29 cellular contexts compared by ENCODE assay signal in the genomic region with DNA sequence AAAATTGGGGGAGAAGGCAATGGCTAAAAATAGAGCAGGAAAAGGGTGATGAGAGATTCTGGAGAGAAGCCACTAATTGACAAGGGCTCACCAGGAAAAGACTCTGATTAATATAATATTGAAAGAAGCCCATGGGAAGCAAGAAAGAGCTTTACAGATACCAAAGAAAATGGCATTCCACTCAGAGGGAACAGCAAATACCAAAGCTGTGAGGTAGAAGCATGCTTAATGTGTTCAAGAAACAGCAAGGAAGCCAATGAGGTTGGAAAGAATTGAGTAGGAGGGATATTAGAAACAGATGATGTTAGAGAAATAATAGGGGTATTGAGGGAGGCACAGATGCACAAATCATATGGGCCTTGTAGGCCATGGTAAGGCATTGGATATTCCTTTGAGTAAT.
"Had no signal": no experiment of that assay in that cellular context is flagged by ENCODE, and none has a peak within 500 bp of the region (broad histone marks: within the 10 kb centered on the region; RNA-seq: fewer than 3 reads in every experiment).

No MANE protein-coding gene starts in this region.

- H3K27me3 ChIP-seq: colonic mucosa, esophagus squamous epithelium, foreskin keratinocyte, gastroesophageal sphincter, heart left ventricle, hepatocyte, left lung had no signal

- ATAC-seq: effector memory CD8-positive, alpha-beta T cell; esophagus mucosa; foreskin keratinocyte; gastroesophageal sphincter; heart left ventricle; left cardiac atrium; left lung; left ventricle myocardium superior; lower lobe of right lung; mucosa of descending colon had no signal

- H3K27me3 Mint-ChIP-seq: dendritic cell treated with granulocyte-macrophage colony-stimulating factor and Interleukin-4, amounts not matched to agents 40 ng/mL and 50 ng/mL, for 4 days; effector memory CD8-positive, alpha-beta T cell; naive B cell had no signal

- H3K36me3 Mint-ChIP-seq: mesothelial cell of epicardium, naive B cell had no signal

- H3K4me2 ChIP-seq: hepatocyte had no signal

- H3K4me3 Mint-ChIP-seq: dendritic cell treated with granulocyte-macrophage colony-stimulating factor and Interleukin-4, amounts not matched to agents 40 ng/mL and 50 ng/mL, for 4 days; effector memory CD8-positive, alpha-beta T cell; endodermal cell; immature natural killer cell; mesothelial cell of epicardium; naive B cell had no signal

- DNase-seq: colonic mucosa; cortex of kidney; effector CD8-positive, alpha-beta T cell; effector memory CD8-positive, alpha-beta T cell; endodermal cell; erythroblast; esophagus squamous epithelium; foreskin keratinocyte; heart left ventricle; hypothalamus; immature natural killer cell; islet precursor cell; kidney; kidney glomerular epithelial cell; left cardiac atrium; left lung; left ventricle myocardium superior; lower lobe of right lung; mesenchymal stem cell; mucosa of descending colon; naive B cell had no signal

- H3K36me3 ChIP-seq: colonic mucosa, esophagus squamous epithelium, gastroesophageal sphincter, heart left ventricle, left lung, lower lobe of right lung had no signal

- H3K9me3 Mint-ChIP-seq: dendritic cell treated with granulocyte-macrophage colony-stimulating factor and Interleukin-4, amounts not matched to agents 40 ng/mL and 50 ng/mL, for 4 days; effector memory CD8-positive, alpha-beta T cell; endodermal cell; mesothelial cell of epicardium; naive B cell had no signal

- FAIRE-seq: endometrium, frontal cortex, kidney had no signal

- H3K4me3 ChIP-seq: colonic mucosa, esophagus squamous epithelium, gastroesophageal sphincter, heart left ventricle, hepatocyte, left lung, lower lobe of right lung, mucosa of descending colon had no signal

- H3K79me2 ChIP-seq: hepatocyte had no signal

- H3K27ac ChIP-seq: colonic mucosa, epithelial cell of prostate, esophagus squamous epithelium, foreskin keratinocyte, gastroesophageal sphincter, heart left ventricle, hepatocyte, left lung, lower lobe of right lung had no signal

- H3K9me3 ChIP-seq: colonic mucosa, esophagus squamous epithelium, gastroesophageal sphincter, heart left ventricle, left lung, lower lobe of right lung, mucosa of descending colon had no signal

- H3K4me1 Mint-ChIP-seq: endodermal cell, immature natural killer cell, naive B cell had no signal

- H2AFZ ChIP-seq: hepatocyte had no signal

- H3K27ac Mint-ChIP-seq: dendritic cell treated with granulocyte-macrophage colony-stimulating factor and Interleukin-4, amounts not matched to agents 40 ng/mL and 50 ng/mL, for 4 days; effector memory CD8-positive, alpha-beta T cell; endodermal cell; immature natural killer cell; mesothelial cell of epicardium; naive B cell had no signal

- H3K4me1 ChIP-seq: colonic mucosa, esophagus squamous epithelium, foreskin keratinocyte, gastroesophageal sphincter, heart left ventricle, left lung, lower lobe of right lung had no signal
